ENCODE assay signal across 21 cellular contexts in the genomic region with DNA sequence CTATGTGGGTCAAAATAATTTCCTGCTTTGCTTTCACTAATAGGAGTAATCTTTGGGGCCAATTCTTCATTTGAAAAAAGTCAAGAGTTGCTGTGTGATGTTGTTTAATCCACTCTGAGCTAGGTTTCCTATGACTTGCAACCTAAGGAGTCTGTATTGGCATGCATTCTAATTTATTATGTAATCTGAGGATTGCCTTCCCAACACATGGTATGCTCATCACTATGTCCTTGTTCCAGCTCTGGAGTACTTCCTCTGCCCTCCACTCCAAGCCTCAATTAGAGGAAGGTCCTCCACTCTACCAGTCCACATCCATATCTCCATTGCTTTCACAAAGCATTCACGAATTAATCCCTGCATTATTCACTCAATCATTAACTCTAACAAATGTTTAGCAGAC. TPM values are rescaled to one million over a fixed set of nuclear protein-coding genes. Genes with fewer than 3 reads are reported as not detected.
DNase-seq lines count a peak whose midpoint lies in the region; ATAC-seq, FAIRE-seq and TF ChIP-seq lines count a peak whose summit lies in the region.
"Had no signal": no experiment of that assay in that cellular context is flagged by ENCODE, and none has a peak within 500 bp of the region (broad histone marks: within the 10 kb centered on the region; RNA-seq: fewer than 3 reads in every experiment).

No MANE protein-coding gene starts in this region.

- no peak overlapping the region for H3K4me2 ChIP-seq in astrocyte (ENCODE audit: low read length)

- no TSS peak for BruUV-seq in A673 (replicated peaks; lab: Mats Ljungman, UMichigan)

- peaks cover 70% of the 10 kb centered on the region for H4K20me1 ChIP-seq in astrocyte (ENCODE audit: insufficient read depth, low read length)

- intact Hi-C loops in A673 (cut with micrococcal nuclease; ENCODE audit: unreplicated experiment), result no loop called here
- intact Hi-C loops in heart right ventricle (cut with DNase I), result no loop called here

- no peak overlapping the region for H3K27ac Mint-ChIP-seq in astrocyte (ENCODE audit: unreplicated experiment)

- peaks cover 69% of the 10 kb centered on the region for H3K4me1 ChIP-seq in A673 (ENCODE audit: insufficient read depth, low read length, poor library complexity, severe bottlenecking)
- no peaks in the 10 kb centered on the region for H3K4me1 ChIP-seq in astrocyte (ENCODE audit: insufficient read depth, low read length)
- peaks cover 0 to 63% (median 40%) of the 10 kb centered on the region in 9 donors for H3K4me1 ChIP-seq in heart right ventricle
- H3K4me1 ChIP-seq: HAP-1 had no signal

- no peaks in the 10 kb centered on the region for H3K27me3 Mint-ChIP-seq in astrocyte (ENCODE audit: low read depth, unreplicated experiment)
- H3K27me3 Mint-ChIP-seq: CD4-positive, alpha-beta memory T cell had no signal

- no peaks in the 10 kb centered on the region for H3K9me3 Mint-ChIP-seq in astrocyte (ENCODE audit: unreplicated experiment)
- H3K9me3 Mint-ChIP-seq: CD4-positive, alpha-beta memory T cell had no signal

- H3K36me3 ChIP-seq in A673 (ENCODE audit: insufficient read depth, low read length, poor library complexity, severe bottlenecking) (no peaks in the 10 kb centered on the region), astrocyte (ENCODE audit: insufficient read depth, low read length) (no peaks in the 10 kb centered on the region), heart right ventricle (no peaks in the 10 kb centered on the region)
- H3K36me3 ChIP-seq: BE2C, HAP-1 had no signal

- peak; percentile 23 for DNase-seq in A673 (ENCODE audit: low spot score)
- DNase-seq in EH (ENCODE audit: low read depth), result peak; percentile 12
- no peak for DNase-seq in astrocyte (ENCODE audit: low read depth)
- DNase-seq in heart right ventricle, result no peak
- no peak for DNase-seq in GM12892 (ENCODE audit: insufficient read length)
- DNase-seq: BE2C; CD4-positive, alpha-beta memory T cell; DMS79 treated with DMSO at 0.1 percent for 48 hours; GDM1; IMR-90; Karpas-422; MM.1S; NCI-H1105; NCI-H1694 treated with DMSO at 0.1 percent for 48 hours; NCI-H774; PC-3 had no signal

- no peak overlapping the region for H2AFZ ChIP-seq in astrocyte (ENCODE audit: low read depth, low read length)

- H3K79me2 ChIP-seq in astrocyte (ENCODE audit: insufficient read depth, low read length), result peaks cover 86% of the 10 kb centered on the region

- 58 to 84% methylated on average over 1 of the region's 1 CpG for WGBS in heart right ventricle, 2 donors

- no peak overlapping the region for H3K4me3 ChIP-seq in A673 (ENCODE audit: low read depth, low read length, poor library complexity, severe bottlenecking)
- H3K4me3 ChIP-seq in astrocyte (ENCODE audit: insufficient read depth, low read depth, low read length), result no peak overlapping the region
- H3K4me3 ChIP-seq in heart right ventricle, result no peak overlapping the region
- H3K4me3 ChIP-seq: HAP-1 had no signal

- no peaks in the 10 kb centered on the region for H3K9me3 ChIP-seq in A673 (ENCODE audit: low read depth, low read length, poor library complexity, severe bottlenecking)
- H3K9me3 ChIP-seq in astrocyte (ENCODE audit: insufficient read depth, low read depth, low read length), result no peaks in the 10 kb centered on the region
- H3K9me3 ChIP-seq in heart right ventricle, result no peaks in the 10 kb centered on the region
- H3K9me3 ChIP-seq: BE2C, HAP-1 had no signal

- no peak overlapping the region for H3K27ac ChIP-seq in A673 (ENCODE audit: low read depth, low read length, poor library complexity, severe bottlenecking)
- H3K27ac ChIP-seq in astrocyte (ENCODE audit: low read depth, low read length), result no peak overlapping the region
- peak overlapping the region in 1 of 10 donors; percentile 28 for H3K27ac ChIP-seq in heart right ventricle
- H3K27ac ChIP-seq: RWPE1 had no signal

- no peak overlapping the region for H3K4me3 Mint-ChIP-seq in astrocyte (ENCODE audit: unreplicated experiment)
- H3K4me3 Mint-ChIP-seq: CD4-positive, alpha-beta memory T cell had no signal

- CTCF ChIA-PET in A673 (lab: Charles Lee), result no interaction called here

- H3K27me3 ChIP-seq in A673 (replicated peaks; ENCODE audit: insufficient read depth, low read depth, low read length, poor library complexity) (no peaks in the 10 kb centered on the region), astrocyte (ENCODE audit: insufficient read depth, low read length) (no peaks in the 10 kb centered on the region), heart right ventricle (no peaks in the 10 kb centered on the region)
- H3K27me3 ChIP-seq: BE2C had no signal

- peak in 6 of 8 donors; percentile 19 to 58 (median 50) for ATAC-seq in heart right ventricle
- ATAC-seq in GM19467 (IDR thresholded peaks at IDR 0.05; ENCODE audit: unreplicated experiment), result no peak
- no peak for ATAC-seq in GM18517 (IDR thresholded peaks at IDR 0.05; ENCODE audit: unreplicated experiment)
- no peak for ATAC-seq in GM21528 (IDR thresholded peaks at IDR 0.05; ENCODE audit: low FRiP score, unreplicated experiment)
- ATAC-seq: PC-3 had no signal

- POLR2A ChIA-PET in A673 (lab: Charles Lee; ENCODE audit: low non-redundant PET), result no interaction called here

- TF ChIP-seq POLR2A in GM12892 (IDR thresholded peaks at IDR 0.05; ENCODE audit: low read depth, low read length), result no peak

- peak; percentile 20 for FAIRE-seq in astrocyte (lab: Jason Lieb, UNC)
- no peak for FAIRE-seq in GM12892 (lab: Jason Lieb, UNC)

- H3K36me3 Mint-ChIP-seq in astrocyte (ENCODE audit: low read depth, unreplicated experiment), result peaks cover 4% of the 10 kb centered on the region
- H3K36me3 Mint-ChIP-seq: CD4-positive, alpha-beta memory T cell had no signal

- peaks cover 20% of the 10 kb centered on the region for H3K4me1 Mint-ChIP-seq in astrocyte (ENCODE audit: low read depth, unreplicated experiment)

- no peak overlapping the region for H3K9ac ChIP-seq in astrocyte (ENCODE audit: low read length)

- no peak for TF ChIP-seq CTCF in A673 (conservative IDR thresholded peaks at IDR 0.05; ENCODE audit: low read depth, low read length)
- TF ChIP-seq CTCF in astrocyte (IDR thresholded peaks at IDR 0.05; ENCODE audit: insufficient read depth, low read depth, low read length), result no peak
- no peak for TF ChIP-seq CTCF in heart right ventricle (IDR thresholded peaks at IDR 0.05)

RNA-seq across cellular contexts. Expression of gene PPP3CA, which starts 56.1 kb away (rescaled TPM):
- total RNA-seq in A673 (2021) (117 and 129 TPM in 2 replicates), astrocyte (101 and 103 TPM in 2 replicates), heart right ventricle (10 to 100 TPM; 15.2 to 30.8 (median 20.8) TPM)
- polyA plus RNA-seq in heart right ventricle, result 1 to 10 TPM; 8.1 to 9.2 TPM
- polyA plus RNA-seq in GM12892 (2012; ENCODE audit: missing spikeins), result 3.3 TPM

Comparison
In these comparisons a context has a peak if more than half of its experiments do, and no peak if none do; other contexts are left out.
1. DNase-seq: peak in A673 (single experiment) and EH (single experiment); none in astrocyte (single experiment), heart right ventricle (0 of 2) and GM12892 (single experiment).
2. ATAC-seq: peak in heart right ventricle (6 of 8); none in GM19467 (single experiment), GM18517 (single experiment) and GM21528 (single experiment).